39 cellular contexts compared by ENCODE assay signal in genomic region chr2:23677836-23678235, GRCh38.
"Had no signal": no experiment of that assay in that cellular context is flagged by ENCODE, and none has a peak within 500 bp of the region (broad histone marks: within the 10 kb centered on the region; RNA-seq: fewer than 3 reads in every experiment).

No MANE protein-coding gene starts in this region.

- H3K36me3 ChIP-seq: adrenal gland, ascending aorta, brain microvascular endothelial cell, breast epithelium, cardiac muscle cell had no signal

- H3K9me3 Mint-ChIP-seq: activated naive CD4-positive, alpha-beta T cell treated with anti-CD3 and anti-CD28 coated beads for 36 hours; activated naive CD4-positive, alpha-beta T cell treated with anti-CD3 and anti-CD28 coated beads, Interleukin-2, amount 50 U/mL, for 24 hours; activated naive CD8-positive, alpha-beta T cell treated with anti-CD3 and anti-CD28 coated beads for 36 hours; activated T-helper 1 cell treated with anti-CD3 and anti-CD28 coated beads, Interleukin-12 subunit alpha, Interleukin-12 subunit beta, Interleukin-2, Interleukin-4 antibody, amounts not matched to agents 30 ng/mL and 10 ng/mL and 1 ng/mL, durations not matched to agents 14 hours and 24 hours and 36 hours; activated T-helper 2 cell treated with anti-CD3 and anti-CD28 coated beads, Interferon-gamma antibody, Interleukin-2, Interleukin-4, amounts not matched to agents 10 μg/mL and 5 μg/mL and 100 μg/mL, durations not matched to agents 14 hours and 24 hours and 36 hours had no signal

- H3K27me3 ChIP-seq: adrenal gland, ascending aorta, body of pancreas, brain microvascular endothelial cell, breast epithelium, cardiac muscle cell had no signal

- FAIRE-seq: bronchial epithelial cell had no signal

- H3K27ac ChIP-seq: adrenal gland, ascending aorta, body of pancreas, brain microvascular endothelial cell, breast epithelium, cardiac muscle cell had no signal

- H3K4me3 Mint-ChIP-seq: activated naive CD4-positive, alpha-beta T cell treated with anti-CD3 and anti-CD28 coated beads for 36 hours; activated naive CD4-positive, alpha-beta T cell treated with anti-CD3 and anti-CD28 coated beads, Interleukin-2, amount 10 ng/mL, durations not matched to agents 7 days and 5 days; activated naive CD4-positive, alpha-beta T cell treated with anti-CD3 and anti-CD28 coated beads, Interleukin-2, amount 50 U/mL, for 24 hours; activated naive CD8-positive, alpha-beta T cell; activated naive CD8-positive, alpha-beta T cell treated with anti-CD3 and anti-CD28 coated beads for 36 hours; activated naive CD8-positive, alpha-beta T cell treated with anti-CD3 and anti-CD28 coated beads, Interleukin-2, amount 10 ng/mL, durations not matched to agents 7 days and 5 days; activated naive CD8-positive, alpha-beta T cell treated with anti-CD3 and anti-CD28 coated beads, Interleukin-2, amount 50 U/mL, for 24 hours; activated T-cell treated with anti-CD3 and anti-CD28 coated beads, Interleukin-2, amount 50 U/mL, for 24 hours; activated T-cell treated with anti-CD3 and anti-CD28 coated beads, Interleukin-2, amount 50 U/mL, for 4 hours; activated T-cell treated with anti-CD3 and anti-CD28 coated beads, Interleukin-2, amount 50 U/mL, for 72 hours; activated T-helper 1 cell treated with anti-CD3 and anti-CD28 coated beads, Interleukin-12 subunit alpha, Interleukin-12 subunit beta, Interleukin-2, Interleukin-4 antibody, amounts not matched to agents 30 ng/mL and 10 ng/mL and 1 ng/mL, durations not matched to agents 14 hours and 24 hours and 36 hours; activated T-helper 17 cell treated with anti-CD3 and anti-CD28 coated beads, Interleukin-2, amount 50 U/mL, for 72 hours; brain; central memory CD8-positive, alpha-beta T cell had no signal

- H3K27ac Mint-ChIP-seq: activated naive CD4-positive, alpha-beta T cell treated with anti-CD3 and anti-CD28 coated beads for 36 hours; activated naive CD4-positive, alpha-beta T cell treated with anti-CD3 and anti-CD28 coated beads, Interleukin-2, amount 10 ng/mL, durations not matched to agents 7 days and 5 days; activated naive CD4-positive, alpha-beta T cell treated with anti-CD3 and anti-CD28 coated beads, Interleukin-2, amount 50 U/mL, for 24 hours; activated naive CD4-positive, alpha-beta T cell treated with anti-CD3 and anti-CD28 coated beads, Interleukin-2, amount 50 U/mL, for 72 hours; activated naive CD8-positive, alpha-beta T cell; activated naive CD8-positive, alpha-beta T cell treated with anti-CD3 and anti-CD28 coated beads for 36 hours; activated naive CD8-positive, alpha-beta T cell treated with anti-CD3 and anti-CD28 coated beads, Interleukin-2, amount 10 ng/mL, durations not matched to agents 7 days and 5 days; activated naive CD8-positive, alpha-beta T cell treated with anti-CD3 and anti-CD28 coated beads, Interleukin-2, amount 50 U/mL, for 24 hours; activated T-cell treated with anti-CD3 and anti-CD28 coated beads, Interleukin-2, amount 50 U/mL, for 24 hours; activated T-cell treated with anti-CD3 and anti-CD28 coated beads, Interleukin-2, amount 50 U/mL, for 72 hours; activated T-helper 1 cell treated with anti-CD3 and anti-CD28 coated beads, Interleukin-12 subunit alpha, Interleukin-12 subunit beta, Interleukin-2, Interleukin-4 antibody, amounts not matched to agents 30 ng/mL and 10 ng/mL and 1 ng/mL, durations not matched to agents 14 hours and 24 hours and 36 hours; activated T-helper 17 cell treated with anti-CD3 and anti-CD28 coated beads, Interleukin-2, amount 50 U/mL, for 72 hours; activated T-helper 2 cell treated with anti-CD3 and anti-CD28 coated beads, Interferon-gamma antibody, Interleukin-2, Interleukin-4, amounts not matched to agents 10 μg/mL and 5 μg/mL and 100 μg/mL, durations not matched to agents 14 hours and 24 hours and 36 hours; brain had no signal

- H3K4me1 Mint-ChIP-seq: activated naive CD4-positive, alpha-beta T cell treated with anti-CD3 and anti-CD28 coated beads, Interleukin-2, amount 50 U/mL, for 24 hours; activated naive CD8-positive, alpha-beta T cell treated with anti-CD3 and anti-CD28 coated beads, Interleukin-2, amount 50 U/mL, for 24 hours; activated T-helper 17 cell treated with anti-CD3 and anti-CD28 coated beads, Interleukin-2, amount 50 U/mL, for 72 hours; central memory CD8-positive, alpha-beta T cell had no signal

- H3K4me1 ChIP-seq: adrenal gland, ascending aorta, body of pancreas, breast epithelium had no signal

- DNase-seq: activated effector memory CD4-positive, alpha-beta T cell treated with anti-CD3 and anti-CD28 coated beads, Interleukin-2, amount 50 U/mL, for 16 hours; activated gamma-delta T cell; activated gamma-delta T cell treated with Interleukin-2 at 50 U/mL for 16 hours; activated naive CD4-positive, alpha-beta T cell; activated naive CD4-positive, alpha-beta T cell treated with anti-CD3 and anti-CD28 coated beads for 36 hours; activated naive CD4-positive, alpha-beta T cell treated with anti-CD3 and anti-CD28 coated beads, Interleukin-2, amount 10 ng/mL, durations not matched to agents 7 days and 5 days; activated naive CD4-positive, alpha-beta T cell treated with anti-CD3 and anti-CD28 coated beads, Interleukin-2, amount 50 U/mL, for 16 hours; activated naive CD4-positive, alpha-beta T cell treated with Interleukin-2 at 50 U/mL for 16 hours; activated naive CD8-positive, alpha-beta T cell treated with anti-CD3 and anti-CD28 coated beads for 36 hours; activated naive CD8-positive, alpha-beta T cell treated with anti-CD3 and anti-CD28 coated beads, Interleukin-2, amount 10 ng/mL, durations not matched to agents 7 days and 5 days; activated naive CD8-positive, alpha-beta T cell treated with anti-CD3 and anti-CD28 coated beads, Interleukin-2, amount 50 U/mL, for 24 hours; activated T-cell treated with anti-CD3 and anti-CD28 coated beads for 4 hours; activated T-cell treated with anti-CD3 and anti-CD28 coated beads, Interleukin-2, amount 50 U/mL, for 1 hour; activated T-cell treated with anti-CD3 and anti-CD28 coated beads, Interleukin-2, amount 50 U/mL, for 24 hours; activated T-cell treated with anti-CD3 and anti-CD28 coated beads, Interleukin-2, amount 50 U/mL, for 4 hours; activated T-cell treated with anti-CD3 and anti-CD28 coated beads, Interleukin-2, amount 50 U/mL, for 48 hours; activated T-cell treated with anti-CD3 and anti-CD28 coated beads, Interleukin-2, amount 50 U/mL, for 72 hours; adrenal gland; amniotic stem cell; amygdala; anterior cingulate cortex; aorta; body of pancreas; brain microvascular endothelial cell; caudate nucleus; central memory CD4-positive, alpha-beta T cell; cerebellar nuclear complex had no signal

- H3K9me3 ChIP-seq: adrenal gland, ascending aorta had no signal

- H3K4me3 ChIP-seq: adrenal gland, ascending aorta, body of pancreas, breast epithelium, cardiac muscle cell had no signal

- H3K27me3 Mint-ChIP-seq: activated naive CD4-positive, alpha-beta T cell treated with anti-CD3 and anti-CD28 coated beads, Interleukin-2, amount 10 ng/mL, durations not matched to agents 7 days and 5 days; activated naive CD4-positive, alpha-beta T cell treated with anti-CD3 and anti-CD28 coated beads, Interleukin-2, amount 50 U/mL, for 24 hours; activated naive CD8-positive, alpha-beta T cell; activated naive CD8-positive, alpha-beta T cell treated with anti-CD3 and anti-CD28 coated beads for 36 hours had no signal

- H3K36me3 Mint-ChIP-seq: activated naive CD4-positive, alpha-beta T cell treated with anti-CD3 and anti-CD28 coated beads, Interleukin-2, amount 10 ng/mL, durations not matched to agents 7 days and 5 days; activated naive CD8-positive, alpha-beta T cell; activated naive CD8-positive, alpha-beta T cell treated with anti-CD3 and anti-CD28 coated beads for 36 hours; activated naive CD8-positive, alpha-beta T cell treated with anti-CD3 and anti-CD28 coated beads, Interleukin-2, amount 10 ng/mL, durations not matched to agents 7 days and 5 days had no signal
